1 cellular context compared by ENCODE assay signal in the genomic region with DNA sequence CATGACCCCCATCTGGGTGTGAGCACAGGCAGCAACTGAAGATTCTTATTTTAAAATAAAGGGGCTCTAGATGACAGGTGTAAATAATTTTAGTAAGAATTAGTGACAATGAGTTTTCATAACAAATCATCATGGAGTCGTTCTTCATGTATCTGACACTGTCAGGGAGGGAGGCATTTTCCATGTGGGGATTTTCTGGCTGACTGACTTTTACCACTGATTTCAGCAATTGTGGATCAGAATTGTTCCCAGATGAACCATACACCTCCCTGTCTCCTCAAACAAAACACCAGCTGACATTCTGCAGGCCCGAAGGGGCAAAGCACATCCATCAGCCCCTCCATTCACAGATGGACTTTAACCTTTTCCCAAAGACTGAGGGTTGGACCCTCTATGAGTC.
TF ChIP-seq lines count a peak whose summit lies in the region.

No MANE protein-coding gene starts in this region.

TF ChIP-seq in HepG2, 621 proteins besides CTCF, POLR2A, EP300 and RAD21:
- TF ChIP-seq E2F2 (CRISPR knock-in tag; IDR thresholded peaks at IDR 0.05; ENCODE audit: borderline replicate concordance), result no peak
- TF ChIP-seq SRSF9 (IDR thresholded peaks at IDR 0.05; ENCODE audit: borderline replicate concordance, insufficient read depth, low read depth, low read length, poor library complexity, severe bottlenecking), result no peak
- no peak for TF ChIP-seq ZNF563 (CRISPR knock-in tag; IDR thresholded peaks at IDR 0.05)
- TF ChIP-seq ZNF230 (CRISPR knock-in tag; IDR thresholded peaks at IDR 0.05), result no peak
- no peak for TF ChIP-seq ZBTB26 (CRISPR knock-in tag; IDR thresholded peaks at IDR 0.05; ENCODE audit: borderline replicate concordance)
- TF ChIP-seq SSRP1 (CRISPR knock-in tag; IDR thresholded peaks at IDR 0.05), result no peak
- TF ChIP-seq, protein P1, sequence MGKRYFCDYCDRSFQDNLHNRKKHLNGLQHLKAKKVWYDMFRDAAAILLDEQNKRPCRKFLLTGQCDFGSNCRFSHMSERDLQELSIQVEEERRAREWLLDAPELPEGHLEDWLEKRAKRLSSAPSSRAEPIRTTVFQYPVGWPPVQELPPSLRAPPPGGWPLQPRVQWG (CRISPR knock-in tag; IDR thresholded peaks at IDR 0.05; ENCODE audit: borderline replicate concordance, low read depth), result no peak
- no peak for TF ChIP-seq HOXA7 (CRISPR knock-in tag; IDR thresholded peaks at IDR 0.05)
- no peak for TF ChIP-seq ZNF282 (IDR thresholded peaks at IDR 0.05; ENCODE audit: partially characterized antibody)
- TF ChIP-seq KLF16 (CRISPR knock-in tag; IDR thresholded peaks at IDR 0.05), result no peak
- no peak for TF ChIP-seq ZNF30 (CRISPR knock-in tag; IDR thresholded peaks at IDR 0.05)
- TF ChIP-seq ZFX (CRISPR knock-in tag; IDR thresholded peaks at IDR 0.05; ENCODE audit: low read depth), result no peak
- TF ChIP-seq ZNF646 (CRISPR knock-in tag; IDR thresholded peaks at IDR 0.05), result no peak
